29 cellular contexts compared by ENCODE assay signal in the genomic region with DNA sequence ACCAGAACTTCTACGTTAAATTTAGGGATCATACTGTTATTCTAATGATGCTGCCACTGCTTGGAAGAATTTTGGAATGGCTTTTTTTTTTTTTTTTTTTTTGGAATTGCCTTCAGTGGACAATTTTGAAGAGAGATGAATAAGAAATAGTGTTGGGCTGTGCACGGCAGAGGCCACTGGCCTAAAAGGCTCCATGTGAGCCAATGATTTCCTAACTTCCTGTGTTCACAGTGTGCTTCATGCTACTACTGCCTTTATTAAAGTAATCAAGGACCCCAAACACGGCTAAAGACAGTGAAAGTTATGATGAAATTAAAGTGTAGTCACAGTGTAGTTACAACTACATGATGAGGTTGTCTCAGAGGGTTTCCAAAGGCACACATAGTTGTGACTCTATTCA.
DNase-seq lines count a peak whose midpoint lies in the region; ATAC-seq and TF ChIP-seq lines count a peak whose summit lies in the region.
"Had no signal": no experiment of that assay in that cellular context is flagged by ENCODE, and none has a peak within 500 bp of the region (broad histone marks: within the 10 kb centered on the region; RNA-seq: fewer than 3 reads in every experiment).

No MANE protein-coding gene starts in this region.

- TF ChIP-seq CTCF in AG10803 (conservative IDR thresholded peaks at IDR 0.05; ENCODE audit: low read length) (no peak), fibroblast of mammary gland (conservative IDR thresholded peaks at IDR 0.05; ENCODE audit: control insufficient read depth, insufficient read depth, low read depth, low read length) (no peak)

- H3K9ac ChIP-seq in adipocyte (ENCODE audit: low read length), result peak overlapping the region; percentile 36
- H3K9ac ChIP-seq: KMS-11 had no signal

- no peaks in the 10 kb centered on the region for H3K27me3 ChIP-seq in adipocyte (replicated peaks; ENCODE audit: control insufficient read depth, insufficient read depth, low read length)

- peaks cover 42% of the 10 kb centered on the region for H3K27me3 Mint-ChIP-seq in activated CD4-positive, alpha-beta T cell treated with anti-CD3 and anti-CD28 coated beads, Interleukin-2, amount 10 ng/mL, durations not matched to agents 24 days and 14 days

- no peaks in the 10 kb centered on the region for H3K4me1 Mint-ChIP-seq in activated CD4-positive, alpha-beta T cell treated with anti-CD3 and anti-CD28 coated beads, Interleukin-2, amount 10 ng/mL, durations not matched to agents 24 days and 14 days
- H3K4me1 Mint-ChIP-seq: B cell had no signal

- intact Hi-C loops in sciatic nerve (cut with DNase I), result no loop called here
- intact Hi-C loops in activated CD4-positive, alpha-beta T cell treated with anti-CD3 and anti-CD28 coated beads, Interleukin-2, amount 10 ng/mL, durations not matched to agents 24 days and 14 days (cut with micrococcal nuclease), result no loop called here

- DNase-seq in AG10803 (ENCODE audit: low read depth), result peak; percentile 22
- no peak for DNase-seq in adipocyte (ENCODE audit: low read depth)
- peak; percentile 35 for DNase-seq in fibroblast of mammary gland (ENCODE audit: low read depth)
- no peak for DNase-seq in sciatic nerve (ENCODE audit: low spot score)
- DNase-seq in activated CD4-positive, alpha-beta T cell treated with anti-CD3 and anti-CD28 coated beads, Interleukin-2, amount 10 ng/mL, durations not matched to agents 24 days and 14 days, result no peak
- DNase-seq in NCI-H226, result no peak
- DNase-seq: CD8-positive, alpha-beta T cell; DMS 273 treated with DMSO at 0.1 percent for 48 hours; DMS79; EL; GDM1; H7; MM.1S; NCI-H1092 treated with DMSO at 0.1 percent for 48 hours; NCI-H146; NCI-H1930; NCI-H2107; NCI-H446; NCI-H524 treated with DMSO at 0.1 percent for 48 hours; NCI-H82; NK-92 treated with Interleukin-12 subunit alpha and Interleukin-12 subunit beta, amount 100 ng/mL, for 24 hours; Right ventricle myocardium superior; RPMI8226 had no signal

- no peaks in the 10 kb centered on the region for H3K36me3 Mint-ChIP-seq in activated CD4-positive, alpha-beta T cell treated with anti-CD3 and anti-CD28 coated beads, Interleukin-2, amount 10 ng/mL, durations not matched to agents 24 days and 14 days (ENCODE audit: low read depth)
- H3K36me3 Mint-ChIP-seq: CD8-positive, alpha-beta T cell; IgD-negative memory B cell had no signal

- H3K36me3 ChIP-seq in adipocyte (ENCODE audit: control insufficient read depth, insufficient read depth, low read length, severe bottlenecking), result no peaks in the 10 kb centered on the region

- H3K27ac Mint-ChIP-seq in activated CD4-positive, alpha-beta T cell treated with anti-CD3 and anti-CD28 coated beads, Interleukin-2, amount 10 ng/mL, durations not matched to agents 24 days and 14 days, result no peak overlapping the region
- H3K27ac Mint-ChIP-seq: B cell; CD8-positive, alpha-beta T cell; IgD-negative memory B cell had no signal

- H3K4me3 Mint-ChIP-seq in activated CD4-positive, alpha-beta T cell treated with anti-CD3 and anti-CD28 coated beads, Interleukin-2, amount 10 ng/mL, durations not matched to agents 24 days and 14 days, result no peak overlapping the region
- H3K4me3 Mint-ChIP-seq: B cell; CD8-positive, alpha-beta T cell; IgD-negative memory B cell had no signal

- H3K4me1 ChIP-seq in adipocyte (ENCODE audit: control insufficient read depth, insufficient read depth, low read length), result peaks cover 30% of the 10 kb centered on the region
- H3K4me1 ChIP-seq: A549 had no signal

- no peak overlapping the region for H3K4me3 ChIP-seq in AG10803 (ENCODE audit: low read length)
- no peak overlapping the region for H3K4me3 ChIP-seq in adipocyte (ENCODE audit: low read length)
- no peak overlapping the region for H3K4me3 ChIP-seq in fibroblast of mammary gland (ENCODE audit: control insufficient read depth, low read depth, low read length)
- H3K4me3 ChIP-seq: A549, GM12878 had no signal

- no peaks in the 10 kb centered on the region for H3K9me3 Mint-ChIP-seq in activated CD4-positive, alpha-beta T cell treated with anti-CD3 and anti-CD28 coated beads, Interleukin-2, amount 10 ng/mL, durations not matched to agents 24 days and 14 days
- H3K9me3 Mint-ChIP-seq: CD8-positive, alpha-beta T cell had no signal

- no peaks in the 10 kb centered on the region for H3K9me3 ChIP-seq in adipocyte (ENCODE audit: control insufficient read depth, low read length)
- H3K9me3 ChIP-seq: A549 had no signal

- ATAC-seq in sciatic nerve (peak; percentile 78), GM18498 (IDR thresholded peaks at IDR 0.05; ENCODE audit: unreplicated experiment) (no peak)
- ATAC-seq: A549; CD8-positive, alpha-beta T cell; GM12878 had no signal

Comparison
In these comparisons a context has a peak if more than half of its experiments do, and no peak if none do; other contexts are left out.
1. DNase-seq: peak in AG10803 (single experiment) and fibroblast of mammary gland (single experiment); none in adipocyte (single experiment), sciatic nerve (single experiment), activated CD4-positive, alpha-beta T cell treated with anti-CD3 and anti-CD28 coated beads, Interleukin-2, amount 10 ng/mL, durations not matched to agents 24 days and 14 days (single experiment) and NCI-H226 (single experiment).